10 cellular contexts compared by ENCODE assay signal in genomic region chr6:116605935-116606334, GRCh38. TPM values are rescaled to one million over a fixed set of nuclear protein-coding genes. Genes with fewer than 3 reads are reported as not detected.
"Had no signal": no experiment of that assay in that cellular context is flagged by ENCODE, and none has a peak within 500 bp of the region (broad histone marks: within the 10 kb centered on the region; RNA-seq: fewer than 3 reads in every experiment).

No MANE protein-coding gene starts in this region.

- ATAC-seq: HepG2 had no signal

- FAIRE-seq: HepG2, HTR-8/SVneo had no signal

- H3K27ac ChIP-seq: HL-60, KMS-11 had no signal

- H3K9ac ChIP-seq: KMS-11 had no signal

- DNase-seq: IMR-90, KBM-7, KG1 had no signal

- H3K4me2 ChIP-seq: KMS-11 had no signal

RNA-seq across cellular contexts. Expression of gene RSPH4A, which starts 10.3 kb away (rescaled TPM):
- total RNA-seq: HT-29 had no signal
- polyA plus RNA-seq: IgD-negative memory B cell had no signal

RNA-seq across cellular contexts. Expression of gene CALHM4, which starts 52.4 kb away (rescaled TPM):
- total RNA-seq: HepG2, HT-29, HT1080, IMR-90 had no signal
- polyA plus RNA-seq: HepG2, IgD-negative memory B cell had no signal
